In genomic region chr17:57636985-57637667, GRCh38 we compare ENCODE assay signal across 10 cellular contexts.
A peak's percentile ranks its signal among the peaks of the same experiment; 100 is the strongest.
DNase-seq lines count a peak whose midpoint lies in the region; ATAC-seq and TF ChIP-seq lines count a peak whose summit lies in the region.
"Had no signal": no experiment of that assay in that cellular context is flagged by ENCODE, and none has a peak within 500 bp of the region (broad histone marks: within the 10 kb centered on the region; RNA-seq: fewer than 3 reads in every experiment).

No MANE protein-coding gene starts in this region.

- CTCF ChIA-PET in activated naive CD4-positive, alpha-beta T cell treated with anti-CD3 and anti-CD28 coated beads, Interleukin-2, amount 10 ng/mL, durations not matched to agents 7 days and 5 days (lab: Charles Lee), result no interaction called here

- ATAC-seq in HG03460 (IDR thresholded peaks at IDR 0.05; ENCODE audit: unreplicated experiment), result no peak
- ATAC-seq: left ventricle myocardium superior had no signal

- peaks cover 20% of the 10 kb centered on the region for H3K27me3 ChIP-seq in endodermal cell (ENCODE audit: control insufficient read depth, insufficient read depth, low read length, poor library complexity, severe bottlenecking)
- no peaks in the 10 kb centered on the region for H3K27me3 ChIP-seq in transverse colon
- no peaks in the 10 kb centered on the region for H3K27me3 ChIP-seq in adrenal gland

- peaks cover 14% of the 10 kb centered on the region for H3K4me1 ChIP-seq in endodermal cell (ENCODE audit: control insufficient read depth, insufficient read depth, low read length)
- H3K4me1 ChIP-seq in transverse colon, result no peaks in the 10 kb centered on the region
- H3K4me1 ChIP-seq in adrenal gland (replicated peaks in 1 of 2), result peaks cover 0 to 6% of the 10 kb centered on the region in 2 donors

- H3K27ac ChIP-seq in endodermal cell (ENCODE audit: low read depth, low read length) (peak overlapping the region; percentile 37), transverse colon (peak overlapping the region in 1 of 4 donors; percentile 14), adrenal gland (no peak overlapping the region)
- H3K27ac ChIP-seq: VCaP had no signal

- no peak for TF ChIP-seq POLR2A in transverse colon (IDR thresholded peaks at IDR 0.05)
- no peak for TF ChIP-seq POLR2A in adrenal gland (IDR thresholded peaks at IDR 0.05)

- intact Hi-C loops in transverse colon (cut with DNase I; ENCODE audit: low total_unique reads), result no loop called here
- intact Hi-C loops in adrenal gland (cut with DNase I), result no loop called here

- H3K9me3 ChIP-seq in endodermal cell (ENCODE audit: control insufficient read depth, low read length) (no peaks in the 10 kb centered on the region), transverse colon (no peaks in the 10 kb centered on the region), adrenal gland (replicated peaks in 1 of 3) (no peaks in the 10 kb centered on the region)

- no peak overlapping the region for H3K4me3 ChIP-seq in endodermal cell (ENCODE audit: low read length)
- no peak overlapping the region for H3K4me3 ChIP-seq in transverse colon
- no peak overlapping the region for H3K4me3 ChIP-seq in adrenal gland

- H3K4me3 Mint-ChIP-seq in activated naive CD4-positive, alpha-beta T cell treated with anti-CD3 and anti-CD28 coated beads, Interleukin-2, amount 10 ng/mL, durations not matched to agents 7 days and 5 days, result no peak overlapping the region
- H3K4me3 Mint-ChIP-seq in endodermal cell, result no peak overlapping the region

- 88 to 92% methylated on average over 17 to 20 of the region's 20 CpGs for WGBS in endodermal cell (ENCODE audit: insufficient coverage in 1 of 2, insufficient read length in 1 of 2), 2 experiments
- 73% methylated on average over 20 of the region's 20 CpGs; no CpG with 5 or more reads in 1 of the 2 donors for WGBS in transverse colon (ENCODE audit: low coverage in 1 of 2), 2 donors
- WGBS in adrenal gland, 4 donors, result 83 to 90% (median 86%) methylated on average over 20 of the region's 20 CpGs

- in situ Hi-C loops in transverse colon (cut with MboI; ENCODE audit: low pct_ligation_motif_present in 1 of 4, low pct_unique_long_range_greater_than_20kb in 1 of 4, low sequenced_read_pairs in 3 of 4), result no loop called here

- H3K27ac Mint-ChIP-seq in activated naive CD4-positive, alpha-beta T cell treated with anti-CD3 and anti-CD28 coated beads, Interleukin-2, amount 10 ng/mL, durations not matched to agents 7 days and 5 days, result peak overlapping the region; percentile 6
- H3K27ac Mint-ChIP-seq in endodermal cell, result no peak overlapping the region

- H3K27me3 Mint-ChIP-seq in activated naive CD4-positive, alpha-beta T cell treated with anti-CD3 and anti-CD28 coated beads, Interleukin-2, amount 10 ng/mL, durations not matched to agents 7 days and 5 days, result no peaks in the 10 kb centered on the region
- H3K27me3 Mint-ChIP-seq in endodermal cell (ENCODE audit: insufficient read depth), result peaks cover 28% of the 10 kb centered on the region

- no peak for TF ChIP-seq EP300 in transverse colon (IDR thresholded peaks at IDR 0.05; ENCODE audit: low read depth)

- H3K9me3 Mint-ChIP-seq in activated naive CD4-positive, alpha-beta T cell treated with anti-CD3 and anti-CD28 coated beads, Interleukin-2, amount 10 ng/mL, durations not matched to agents 7 days and 5 days, result no peaks in the 10 kb centered on the region
- peaks cover 1% of the 10 kb centered on the region for H3K9me3 Mint-ChIP-seq in endodermal cell

- peaks cover 30% of the 10 kb centered on the region for H3K36me3 Mint-ChIP-seq in activated naive CD4-positive, alpha-beta T cell treated with anti-CD3 and anti-CD28 coated beads, Interleukin-2, amount 10 ng/mL, durations not matched to agents 7 days and 5 days
- H3K36me3 Mint-ChIP-seq in endodermal cell (ENCODE audit: low read depth), result peaks cover 36% of the 10 kb centered on the region

- no peak for DNase-seq in activated naive CD4-positive, alpha-beta T cell treated with anti-CD3 and anti-CD28 coated beads, Interleukin-2, amount 10 ng/mL, durations not matched to agents 7 days and 5 days
- no peak for DNase-seq in activated naive CD4-positive, alpha-beta T cell (lab: John Stamatoyannopoulos, UW)
- DNase-seq in NCI-H526 treated with DMSO at 0.1 percent for 48 hours (lab: John Stamatoyannopoulos, UW) (peak; percentile 95), endodermal cell (no peak), transverse colon (peak; percentile 25), adrenal gland (no peak)
- no peak for DNase-seq in central memory CD4-positive, alpha-beta T cell
- DNase-seq: left ventricle myocardium superior had no signal

- no peaks in the 10 kb centered on the region for H3K4me1 Mint-ChIP-seq in activated naive CD4-positive, alpha-beta T cell treated with anti-CD3 and anti-CD28 coated beads, Interleukin-2, amount 10 ng/mL, durations not matched to agents 7 days and 5 days
- H3K4me1 Mint-ChIP-seq in endodermal cell, result peaks cover 26% of the 10 kb centered on the region

- no peak for TF ChIP-seq CTCF in endodermal cell (conservative IDR thresholded peaks at IDR 0.05)
- TF ChIP-seq CTCF in transverse colon (IDR thresholded peaks at IDR 0.05), result no peak
- TF ChIP-seq CTCF in adrenal gland (IDR thresholded peaks at IDR 0.05), result no peak

- no peak overlapping the region for H3K9ac ChIP-seq in endodermal cell (ENCODE audit: extremely low read depth, low read length, poor library complexity, severe bottlenecking)

- H3K36me3 ChIP-seq in endodermal cell (ENCODE audit: control insufficient read depth, insufficient read depth, low read length), result peaks cover 6% of the 10 kb centered on the region
- H3K36me3 ChIP-seq in transverse colon, result no peaks in the 10 kb centered on the region
- no peaks in the 10 kb centered on the region for H3K36me3 ChIP-seq in adrenal gland (replicated peaks in 1 of 2)

Comparison
In these comparisons a context has a peak if more than half of its experiments do, and no peak if none do; other contexts are left out.
1. DNase-seq: peak in NCI-H526 treated with DMSO at 0.1 percent for 48 hours (single experiment) and transverse colon (single experiment); none in activated naive CD4-positive, alpha-beta T cell treated with anti-CD3 and anti-CD28 coated beads, Interleukin-2, amount 10 ng/mL, durations not matched to agents 7 days and 5 days (single experiment), activated naive CD4-positive, alpha-beta T cell (0 of 4), endodermal cell (single experiment), adrenal gland (0 of 7) and central memory CD4-positive, alpha-beta T cell (single experiment).